In genomic region chr4:36178489-36178888, GRCh38 we compare ENCODE assay signal across 1 cellular context.
TF ChIP-seq lines count a peak whose summit lies in the region.

No MANE protein-coding gene starts in this region.

TF ChIP-seq in HEK293, 187 proteins besides CTCF, POLR2A, EP300 and RAD21 (continued from another document and continues in another):
- TF ChIP-seq, protein P1, sequence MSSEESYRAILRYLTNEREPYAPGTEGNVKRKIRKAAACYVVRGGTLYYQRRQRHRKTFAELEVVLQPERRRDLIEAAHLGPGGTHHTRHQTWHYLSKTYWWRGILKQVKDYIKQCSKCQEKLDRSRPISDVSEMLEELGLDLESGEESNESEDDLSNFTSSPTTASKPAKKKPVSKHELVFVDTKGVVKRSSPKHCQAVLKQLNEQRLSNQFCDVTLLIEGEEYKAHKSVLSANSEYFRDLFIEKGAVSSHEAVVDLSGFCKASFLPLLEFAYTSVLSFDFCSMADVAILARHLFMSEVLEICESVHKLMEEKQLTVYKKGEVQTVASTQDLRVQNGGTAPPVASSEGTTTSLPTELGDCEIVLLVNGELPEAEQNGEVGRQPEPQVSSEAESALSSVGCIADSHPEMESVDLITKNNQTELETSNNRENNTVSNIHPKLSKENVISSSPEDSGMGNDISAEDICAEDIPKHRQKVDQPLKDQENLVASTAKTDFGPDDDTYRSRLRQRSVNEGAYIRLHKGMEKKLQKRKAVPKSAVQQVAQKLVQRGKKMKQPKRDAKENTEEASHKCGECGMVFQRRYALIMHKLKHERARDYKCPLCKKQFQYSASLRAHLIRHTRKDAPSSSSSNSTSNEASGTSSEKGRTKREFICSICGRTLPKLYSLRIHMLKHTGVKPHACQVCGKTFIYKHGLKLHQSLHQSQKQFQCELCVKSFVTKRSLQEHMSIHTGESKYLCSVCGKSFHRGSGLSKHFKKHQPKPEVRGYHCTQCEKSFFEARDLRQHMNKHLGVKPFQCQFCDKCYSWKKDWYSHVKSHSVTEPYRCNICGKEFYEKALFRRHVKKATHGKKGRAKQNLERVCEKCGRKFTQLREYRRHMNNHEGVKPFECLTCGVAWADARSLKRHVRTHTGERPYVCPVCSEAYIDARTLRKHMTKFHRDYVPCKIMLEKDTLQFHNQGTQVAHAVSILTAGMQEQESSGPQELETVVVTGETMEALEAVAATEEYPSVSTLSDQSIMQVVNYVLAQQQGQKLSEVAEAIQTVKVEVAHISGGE (tag by site-specific recombination; conservative IDR thresholded peaks at IDR 0.05; ENCODE audit: low read depth): no peak
- TF ChIP-seq ZNF501 (tag by site-specific recombination; IDR thresholded peaks at IDR 0.05): no peak
- TF ChIP-seq ZNF549 (tag by site-specific recombination; IDR thresholded peaks at IDR 0.05): no peak
- TF ChIP-seq ZNF362 (tag by site-specific recombination; IDR thresholded peaks at IDR 0.05): no peak
- TF ChIP-seq, protein P2, sequence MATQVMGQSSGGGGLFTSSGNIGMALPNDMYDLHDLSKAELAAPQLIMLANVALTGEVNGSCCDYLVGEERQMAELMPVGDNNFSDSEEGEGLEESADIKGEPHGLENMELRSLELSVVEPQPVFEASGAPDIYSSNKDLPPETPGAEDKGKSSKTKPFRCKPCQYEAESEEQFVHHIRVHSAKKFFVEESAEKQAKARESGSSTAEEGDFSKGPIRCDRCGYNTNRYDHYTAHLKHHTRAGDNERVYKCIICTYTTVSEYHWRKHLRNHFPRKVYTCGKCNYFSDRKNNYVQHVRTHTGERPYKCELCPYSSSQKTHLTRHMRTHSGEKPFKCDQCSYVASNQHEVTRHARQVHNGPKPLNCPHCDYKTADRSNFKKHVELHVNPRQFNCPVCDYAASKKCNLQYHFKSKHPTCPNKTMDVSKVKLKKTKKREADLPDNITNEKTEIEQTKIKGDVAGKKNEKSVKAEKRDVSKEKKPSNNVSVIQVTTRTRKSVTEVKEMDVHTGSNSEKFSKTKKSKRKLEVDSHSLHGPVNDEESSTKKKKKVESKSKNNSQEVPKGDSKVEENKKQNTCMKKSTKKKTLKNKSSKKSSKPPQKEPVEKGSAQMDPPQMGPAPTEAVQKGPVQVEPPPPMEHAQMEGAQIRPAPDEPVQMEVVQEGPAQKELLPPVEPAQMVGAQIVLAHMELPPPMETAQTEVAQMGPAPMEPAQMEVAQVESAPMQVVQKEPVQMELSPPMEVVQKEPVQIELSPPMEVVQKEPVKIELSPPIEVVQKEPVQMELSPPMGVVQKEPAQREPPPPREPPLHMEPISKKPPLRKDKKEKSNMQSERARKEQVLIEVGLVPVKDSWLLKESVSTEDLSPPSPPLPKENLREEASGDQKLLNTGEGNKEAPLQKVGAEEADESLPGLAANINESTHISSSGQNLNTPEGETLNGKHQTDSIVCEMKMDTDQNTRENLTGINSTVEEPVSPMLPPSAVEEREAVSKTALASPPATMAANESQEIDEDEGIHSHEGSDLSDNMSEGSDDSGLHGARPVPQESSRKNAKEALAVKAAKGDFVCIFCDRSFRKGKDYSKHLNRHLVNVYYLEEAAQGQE (tag by site-specific recombination; IDR thresholded peaks at IDR 0.05): no peak
- TF ChIP-seq PRDM4 (tag by site-specific recombination; IDR thresholded peaks at IDR 0.05): peak; percentile 36
- TF ChIP-seq, protein P3, sequence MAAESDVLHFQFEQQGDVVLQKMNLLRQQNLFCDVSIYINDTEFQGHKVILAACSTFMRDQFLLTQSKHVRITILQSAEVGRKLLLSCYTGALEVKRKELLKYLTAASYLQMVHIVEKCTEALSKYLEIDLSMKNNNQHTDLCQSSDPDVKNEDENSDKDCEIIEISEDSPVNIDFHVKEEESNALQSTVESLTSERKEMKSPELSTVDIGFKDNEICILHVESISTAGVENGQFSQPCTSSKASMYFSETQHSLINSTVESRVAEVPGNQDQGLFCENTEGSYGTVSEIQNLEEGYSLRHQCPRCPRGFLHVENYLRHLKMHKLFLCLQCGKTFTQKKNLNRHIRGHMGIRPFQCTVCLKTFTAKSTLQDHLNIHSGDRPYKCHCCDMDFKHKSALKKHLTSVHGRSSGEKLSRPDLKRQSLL (tag by site-specific recombination; IDR thresholded peaks at IDR 0.05): no peak
- TF ChIP-seq, protein P4, sequence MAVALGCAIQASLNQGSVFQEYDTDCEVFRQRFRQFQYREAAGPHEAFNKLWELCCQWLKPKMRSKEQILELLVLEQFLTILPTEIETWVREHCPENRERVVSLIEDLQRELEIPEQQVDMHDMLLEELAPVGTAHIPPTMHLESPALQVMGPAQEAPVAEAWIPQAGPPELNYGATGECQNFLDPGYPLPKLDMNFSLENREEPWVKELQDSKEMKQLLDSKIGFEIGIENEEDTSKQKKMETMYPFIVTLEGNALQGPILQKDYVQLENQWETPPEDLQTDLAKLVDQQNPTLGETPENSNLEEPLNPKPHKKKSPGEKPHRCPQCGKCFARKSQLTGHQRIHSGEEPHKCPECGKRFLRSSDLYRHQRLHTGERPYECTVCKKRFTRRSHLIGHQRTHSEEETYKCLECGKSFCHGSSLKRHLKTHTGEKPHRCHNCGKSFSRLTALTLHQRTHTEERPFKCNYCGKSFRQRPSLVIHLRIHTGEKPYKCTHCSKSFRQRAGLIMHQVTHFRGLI (tag by site-specific recombination; IDR thresholded peaks at IDR 0.05): no peak
- no peak for TF ChIP-seq ZNF513 (tag by site-specific recombination; IDR thresholded peaks at IDR 0.05)
- no peak for TF ChIP-seq ZNF837 (tag by site-specific recombination; IDR thresholded peaks at IDR 0.05)
- TF ChIP-seq ZNF248 (tag by site-specific recombination; IDR thresholded peaks at IDR 0.05): no peak
- TF ChIP-seq, protein P5, sequence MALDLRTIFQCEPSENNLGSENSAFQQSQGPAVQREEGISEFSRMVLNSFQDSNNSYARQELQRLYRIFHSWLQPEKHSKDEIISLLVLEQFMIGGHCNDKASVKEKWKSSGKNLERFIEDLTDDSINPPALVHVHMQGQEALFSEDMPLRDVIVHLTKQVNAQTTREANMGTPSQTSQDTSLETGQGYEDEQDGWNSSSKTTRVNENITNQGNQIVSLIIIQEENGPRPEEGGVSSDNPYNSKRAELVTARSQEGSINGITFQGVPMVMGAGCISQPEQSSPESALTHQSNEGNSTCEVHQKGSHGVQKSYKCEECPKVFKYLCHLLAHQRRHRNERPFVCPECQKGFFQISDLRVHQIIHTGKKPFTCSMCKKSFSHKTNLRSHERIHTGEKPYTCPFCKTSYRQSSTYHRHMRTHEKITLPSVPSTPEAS (tag by site-specific recombination; IDR thresholded peaks at IDR 0.05): no peak
- no peak for TF ChIP-seq ZBTB7A (tag by site-specific recombination; IDR thresholded peaks at IDR 0.05; ENCODE audit: low read depth)
- TF ChIP-seq BCL11B (tag by site-specific recombination; IDR thresholded peaks at IDR 0.05; ENCODE audit: low read depth): peak; percentile 92
- no peak for TF ChIP-seq EGR2 (tag by site-specific recombination; IDR thresholded peaks at IDR 0.05; ENCODE audit: low read depth)
- no peak for TF ChIP-seq SETDB1 (IDR thresholded peaks at IDR 0.05; ENCODE audit: insufficient read length, low read length)
- TF ChIP-seq ZNF16 (tag by site-specific recombination; IDR thresholded peaks at IDR 0.05; ENCODE audit: low read depth): no peak
- no peak for TF ChIP-seq ZNF416 (tag by site-specific recombination; IDR thresholded peaks at IDR 0.05)
- TF ChIP-seq ZNF266 (tag by site-specific recombination; IDR thresholded peaks at IDR 0.05; ENCODE audit: low read depth): no peak
- TF ChIP-seq GLIS2 (tag by site-specific recombination; IDR thresholded peaks at IDR 0.05): no peak
- TF ChIP-seq, protein P6, sequence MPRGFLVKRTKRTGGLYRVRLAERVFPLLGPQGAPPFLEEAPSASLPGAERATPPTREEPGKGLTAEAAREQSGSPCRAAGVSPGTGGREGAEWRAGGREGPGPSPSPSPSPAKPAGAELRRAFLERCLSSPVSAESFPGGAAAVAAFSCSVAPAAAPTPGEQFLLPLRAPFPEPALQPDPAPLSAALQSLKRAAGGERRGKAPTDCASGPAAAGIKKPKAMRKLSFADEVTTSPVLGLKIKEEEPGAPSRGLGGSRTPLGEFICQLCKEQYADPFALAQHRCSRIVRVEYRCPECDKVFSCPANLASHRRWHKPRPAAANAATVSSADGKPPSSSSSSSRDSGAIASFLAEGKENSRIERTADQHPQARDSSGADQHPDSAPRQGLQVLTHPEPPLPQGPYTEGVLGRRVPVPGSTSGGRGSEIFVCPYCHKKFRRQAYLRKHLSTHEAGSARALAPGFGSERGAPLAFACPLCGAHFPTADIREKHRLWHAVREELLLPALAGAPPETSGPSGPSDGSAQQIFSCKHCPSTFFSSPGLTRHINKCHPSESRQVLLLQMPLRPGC (tag by site-specific recombination; IDR thresholded peaks at IDR 0.05): no peak
- TF ChIP-seq ZNF121 (tag by site-specific recombination; IDR thresholded peaks at IDR 0.05): no peak
- no peak for TF ChIP-seq ZFP37 (tag by site-specific recombination; IDR thresholded peaks at IDR 0.05)
- no peak for TF ChIP-seq HOXA7 (CRISPR knock-in tag; IDR thresholded peaks at IDR 0.05; ENCODE audit: borderline replicate concordance)
- no peak for TF ChIP-seq GLI4 (tag by site-specific recombination; IDR thresholded peaks at IDR 0.05)
- no peak for TF ChIP-seq ZNF560 (tag by site-specific recombination; IDR thresholded peaks at IDR 0.05; ENCODE audit: borderline replicate concordance)
- no peak for TF ChIP-seq REPIN1 (tag by site-specific recombination; IDR thresholded peaks at IDR 0.05; ENCODE audit: low read depth)
- TF ChIP-seq ZNF624 (tag by site-specific recombination; IDR thresholded peaks at IDR 0.05): no peak
- TF ChIP-seq ZNF701 (tag by site-specific recombination; IDR thresholded peaks at IDR 0.05): no peak
- TF ChIP-seq ZFHX2 (tag by site-specific recombination; conservative IDR thresholded peaks at IDR 0.05): no peak
- peak; percentile 55 for TF ChIP-seq ZNF629 (tag by site-specific recombination; IDR thresholded peaks at IDR 0.05)
- no peak for TF ChIP-seq TCF7L2 (IDR thresholded peaks at IDR 0.05; ENCODE audit: borderline replicate concordance, low read depth, low read length)
- TF ChIP-seq, protein P7, sequence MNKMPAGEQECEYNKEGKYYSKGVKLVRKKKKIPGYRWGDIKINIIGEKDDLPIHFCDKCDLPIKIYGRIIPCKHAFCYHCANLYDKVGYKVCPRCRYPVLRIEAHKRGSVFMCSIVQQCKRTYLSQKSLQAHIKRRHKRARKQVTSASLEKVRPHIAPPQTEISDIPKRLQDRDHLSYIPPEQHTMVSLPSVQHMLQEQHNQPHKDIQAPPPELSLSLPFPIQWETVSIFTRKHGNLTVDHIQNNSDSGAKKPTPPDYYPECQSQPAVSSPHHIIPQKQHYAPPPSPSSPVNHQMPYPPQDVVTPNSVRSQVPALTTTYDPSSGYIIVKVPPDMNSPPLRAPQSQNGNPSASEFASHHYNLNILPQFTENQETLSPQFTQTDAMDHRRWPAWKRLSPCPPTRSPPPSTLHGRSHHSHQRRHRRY (tag by site-specific recombination; IDR thresholded peaks at IDR 0.05): no peak
- no peak for TF ChIP-seq ZNF548 (tag by site-specific recombination; IDR thresholded peaks at IDR 0.05)
- TF ChIP-seq, protein P8, sequence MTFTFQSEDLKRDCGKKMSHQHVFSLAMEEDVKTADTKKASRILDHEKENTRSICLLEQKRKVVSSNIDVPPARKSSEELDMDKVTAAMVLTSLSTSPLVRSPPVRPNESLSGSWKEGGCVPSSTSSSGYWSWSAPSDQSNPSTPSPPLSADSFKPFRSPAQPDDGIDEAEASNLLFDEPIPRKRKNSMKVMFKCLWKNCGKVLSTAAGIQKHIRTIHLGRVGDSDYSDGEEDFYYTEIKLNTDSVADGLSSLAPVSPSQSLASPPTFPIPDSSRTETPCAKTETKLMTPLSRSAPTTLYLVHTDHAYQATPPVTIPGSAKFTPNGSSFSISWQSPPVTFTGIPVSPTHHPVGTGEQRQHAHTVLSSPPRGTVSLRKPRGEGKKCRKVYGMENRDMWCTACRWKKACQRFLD (tag by site-specific recombination; IDR thresholded peaks at IDR 0.05): no peak
- peak; percentile 83 for TF ChIP-seq OSR2 (tag by site-specific recombination; IDR thresholded peaks at IDR 0.05)
- no peak for TF ChIP-seq ZNF777 (tag by site-specific recombination; IDR thresholded peaks at IDR 0.05; ENCODE audit: borderline replicate concordance)
- TF ChIP-seq ZNF747 (tag by site-specific recombination; IDR thresholded peaks at IDR 0.05): no peak
